Comparison of ENCODE assay signal across 1 cellular context in the genomic region with DNA sequence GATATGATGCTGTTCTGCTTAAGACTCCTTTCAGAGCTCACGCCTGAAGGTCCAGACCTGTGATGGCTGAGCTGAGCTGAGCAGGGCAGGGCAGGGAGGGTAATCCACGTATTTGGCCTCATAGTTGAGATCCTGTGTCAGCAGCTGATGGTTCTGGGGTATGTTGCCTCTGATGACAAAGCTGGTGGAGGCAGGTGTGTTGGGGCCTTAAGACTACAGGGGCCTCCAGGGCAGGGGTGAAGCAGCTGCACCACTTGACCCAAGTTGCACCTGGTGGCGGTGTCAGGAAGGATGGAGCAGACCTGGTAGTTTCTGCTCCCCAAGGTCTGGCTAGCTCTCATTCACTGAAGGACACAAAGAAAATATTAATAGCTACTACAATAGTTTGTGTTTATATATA.
TF ChIP-seq lines count a peak whose summit lies in the region.

No MANE protein-coding gene starts in this region.

TF ChIP-seq in GM12878, 131 proteins besides CTCF, POLR2A, EP300 and RAD21:
- TF ChIP-seq, protein P1, sequence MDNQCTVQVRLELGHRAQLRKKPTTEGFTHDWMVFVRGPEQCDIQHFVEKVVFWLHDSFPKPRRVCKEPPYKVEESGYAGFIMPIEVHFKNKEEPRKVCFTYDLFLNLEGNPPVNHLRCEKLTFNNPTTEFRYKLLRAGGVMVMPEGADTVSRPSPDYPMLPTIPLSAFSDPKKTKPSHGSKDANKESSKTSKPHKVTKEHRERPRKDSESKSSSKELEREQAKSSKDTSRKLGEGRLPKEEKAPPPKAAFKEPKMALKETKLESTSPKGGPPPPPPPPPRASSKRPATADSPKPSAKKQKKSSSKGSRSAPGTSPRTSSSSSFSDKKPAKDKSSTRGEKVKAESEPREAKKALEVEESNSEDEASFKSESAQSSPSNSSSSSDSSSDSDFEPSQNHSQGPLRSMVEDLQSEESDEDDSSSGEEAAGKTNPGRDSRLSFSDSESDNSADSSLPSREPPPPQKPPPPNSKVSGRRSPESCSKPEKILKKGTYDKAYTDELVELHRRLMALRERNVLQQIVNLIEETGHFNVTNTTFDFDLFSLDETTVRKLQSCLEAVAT (IDR thresholded peaks at IDR 0.05): no peak
- TF ChIP-seq NBN (IDR thresholded peaks at IDR 0.05) (no peak), SUPT20H (IDR thresholded peaks at IDR 0.05; ENCODE audit: borderline replicate concordance, control insufficient read depth, low read depth, low read length) (no peak), RB1 (IDR thresholded peaks at IDR 0.05; ENCODE audit: borderline replicate concordance) (no peak), ZNF207 (IDR thresholded peaks at IDR 0.05; ENCODE audit: borderline replicate concordance) (no peak), MTA3 (IDR thresholded peaks at IDR 0.05; ENCODE audit: borderline replicate concordance, low read length) (no peak), LARP7 (IDR thresholded peaks at IDR 0.05) (no peak), NRF1 (conservative IDR thresholded peaks at IDR 0.05; ENCODE audit: low read depth, low read length) (no peak), HDAC6 (IDR thresholded peaks at IDR 0.05; ENCODE audit: unreplicated experiment) (no peak), POU2F2 (IDR thresholded peaks at IDR 0.05; ENCODE audit: borderline replicate concordance, low read depth, low read length) (no peak), HDGF (IDR thresholded peaks at IDR 0.05) (no peak), RELA (IDR thresholded peaks at IDR 0.05; ENCODE audit: borderline replicate concordance, partially characterized antibody) (no peak), EGR1 (IDR thresholded peaks at IDR 0.05; ENCODE audit: borderline replicate concordance in 1 of 2, low read depth in 2 of 2, low read length in 2 of 2) (no peak)
- TF ChIP-seq, protein P2, sequence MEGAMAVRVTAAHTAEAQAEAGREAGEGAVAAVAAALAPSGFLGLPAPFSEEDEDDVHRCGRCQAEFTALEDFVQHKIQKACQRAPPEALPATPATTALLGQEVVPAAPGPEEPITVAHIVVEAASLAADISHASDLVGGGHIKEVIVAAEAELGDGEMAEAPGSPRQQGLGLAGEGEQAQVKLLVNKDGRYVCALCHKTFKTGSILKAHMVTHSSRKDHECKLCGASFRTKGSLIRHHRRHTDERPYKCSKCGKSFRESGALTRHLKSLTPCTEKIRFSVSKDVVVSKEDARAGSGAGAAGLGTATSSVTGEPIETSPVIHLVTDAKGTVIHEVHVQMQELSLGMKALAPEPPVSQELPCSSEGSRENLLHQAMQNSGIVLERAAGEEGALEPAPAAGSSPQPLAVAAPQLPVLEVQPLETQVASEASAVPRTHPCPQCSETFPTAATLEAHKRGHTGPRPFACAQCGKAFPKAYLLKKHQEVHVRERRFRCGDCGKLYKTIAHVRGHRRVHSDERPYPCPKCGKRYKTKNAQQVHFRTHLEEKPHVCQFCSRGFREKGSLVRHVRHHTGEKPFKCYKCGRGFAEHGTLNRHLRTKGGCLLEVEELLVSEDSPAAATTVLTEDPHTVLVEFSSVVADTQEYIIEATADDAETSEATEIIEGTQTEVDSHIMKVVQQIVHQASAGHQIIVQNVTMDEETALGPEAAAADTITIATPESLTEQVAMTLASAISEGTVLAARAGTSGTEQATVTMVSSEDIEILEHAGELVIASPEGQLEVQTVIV (IDR thresholded peaks at IDR 0.05; ENCODE audit: borderline replicate concordance, partially characterized antibody): no peak
- TF ChIP-seq, protein P3, sequence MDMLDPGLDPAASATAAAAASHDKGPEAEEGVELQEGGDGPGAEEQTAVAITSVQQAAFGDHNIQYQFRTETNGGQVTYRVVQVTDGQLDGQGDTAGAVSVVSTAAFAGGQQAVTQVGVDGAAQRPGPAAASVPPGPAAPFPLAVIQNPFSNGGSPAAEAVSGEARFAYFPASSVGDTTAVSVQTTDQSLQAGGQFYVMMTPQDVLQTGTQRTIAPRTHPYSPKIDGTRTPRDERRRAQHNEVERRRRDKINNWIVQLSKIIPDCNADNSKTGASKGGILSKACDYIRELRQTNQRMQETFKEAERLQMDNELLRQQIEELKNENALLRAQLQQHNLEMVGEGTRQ (IDR thresholded peaks at IDR 0.05; ENCODE audit: borderline replicate concordance, low read depth, low read length): no peak
- TF ChIP-seq, protein P4, sequence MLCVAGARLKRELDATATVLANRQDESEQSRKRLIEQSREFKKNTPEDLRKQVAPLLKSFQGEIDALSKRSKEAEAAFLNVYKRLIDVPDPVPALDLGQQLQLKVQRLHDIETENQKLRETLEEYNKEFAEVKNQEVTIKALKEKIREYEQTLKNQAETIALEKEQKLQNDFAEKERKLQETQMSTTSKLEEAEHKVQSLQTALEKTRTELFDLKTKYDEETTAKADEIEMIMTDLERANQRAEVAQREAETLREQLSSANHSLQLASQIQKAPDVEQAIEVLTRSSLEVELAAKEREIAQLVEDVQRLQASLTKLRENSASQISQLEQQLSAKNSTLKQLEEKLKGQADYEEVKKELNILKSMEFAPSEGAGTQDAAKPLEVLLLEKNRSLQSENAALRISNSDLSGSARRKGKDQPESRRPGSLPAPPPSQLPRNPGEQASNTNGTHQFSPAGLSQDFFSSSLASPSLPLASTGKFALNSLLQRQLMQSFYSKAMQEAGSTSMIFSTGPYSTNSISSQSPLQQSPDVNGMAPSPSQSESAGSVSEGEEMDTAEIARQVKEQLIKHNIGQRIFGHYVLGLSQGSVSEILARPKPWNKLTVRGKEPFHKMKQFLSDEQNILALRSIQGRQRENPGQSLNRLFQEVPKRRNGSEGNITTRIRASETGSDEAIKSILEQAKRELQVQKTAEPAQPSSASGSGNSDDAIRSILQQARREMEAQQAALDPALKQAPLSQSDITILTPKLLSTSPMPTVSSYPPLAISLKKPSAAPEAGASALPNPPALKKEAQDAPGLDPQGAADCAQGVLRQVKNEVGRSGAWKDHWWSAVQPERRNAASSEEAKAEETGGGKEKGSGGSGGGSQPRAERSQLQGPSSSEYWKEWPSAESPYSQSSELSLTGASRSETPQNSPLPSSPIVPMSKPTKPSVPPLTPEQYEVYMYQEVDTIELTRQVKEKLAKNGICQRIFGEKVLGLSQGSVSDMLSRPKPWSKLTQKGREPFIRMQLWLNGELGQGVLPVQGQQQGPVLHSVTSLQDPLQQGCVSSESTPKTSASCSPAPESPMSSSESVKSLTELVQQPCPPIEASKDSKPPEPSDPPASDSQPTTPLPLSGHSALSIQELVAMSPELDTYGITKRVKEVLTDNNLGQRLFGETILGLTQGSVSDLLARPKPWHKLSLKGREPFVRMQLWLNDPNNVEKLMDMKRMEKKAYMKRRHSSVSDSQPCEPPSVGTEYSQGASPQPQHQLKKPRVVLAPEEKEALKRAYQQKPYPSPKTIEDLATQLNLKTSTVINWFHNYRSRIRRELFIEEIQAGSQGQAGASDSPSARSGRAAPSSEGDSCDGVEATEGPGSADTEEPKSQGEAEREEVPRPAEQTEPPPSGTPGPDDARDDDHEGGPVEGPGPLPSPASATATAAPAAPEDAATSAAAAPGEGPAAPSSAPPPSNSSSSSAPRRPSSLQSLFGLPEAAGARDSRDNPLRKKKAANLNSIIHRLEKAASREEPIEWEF (IDR thresholded peaks at IDR 0.05; ENCODE audit: insufficient replicate concordance, low read depth, low read length): no peak
- TF ChIP-seq, protein P5, sequence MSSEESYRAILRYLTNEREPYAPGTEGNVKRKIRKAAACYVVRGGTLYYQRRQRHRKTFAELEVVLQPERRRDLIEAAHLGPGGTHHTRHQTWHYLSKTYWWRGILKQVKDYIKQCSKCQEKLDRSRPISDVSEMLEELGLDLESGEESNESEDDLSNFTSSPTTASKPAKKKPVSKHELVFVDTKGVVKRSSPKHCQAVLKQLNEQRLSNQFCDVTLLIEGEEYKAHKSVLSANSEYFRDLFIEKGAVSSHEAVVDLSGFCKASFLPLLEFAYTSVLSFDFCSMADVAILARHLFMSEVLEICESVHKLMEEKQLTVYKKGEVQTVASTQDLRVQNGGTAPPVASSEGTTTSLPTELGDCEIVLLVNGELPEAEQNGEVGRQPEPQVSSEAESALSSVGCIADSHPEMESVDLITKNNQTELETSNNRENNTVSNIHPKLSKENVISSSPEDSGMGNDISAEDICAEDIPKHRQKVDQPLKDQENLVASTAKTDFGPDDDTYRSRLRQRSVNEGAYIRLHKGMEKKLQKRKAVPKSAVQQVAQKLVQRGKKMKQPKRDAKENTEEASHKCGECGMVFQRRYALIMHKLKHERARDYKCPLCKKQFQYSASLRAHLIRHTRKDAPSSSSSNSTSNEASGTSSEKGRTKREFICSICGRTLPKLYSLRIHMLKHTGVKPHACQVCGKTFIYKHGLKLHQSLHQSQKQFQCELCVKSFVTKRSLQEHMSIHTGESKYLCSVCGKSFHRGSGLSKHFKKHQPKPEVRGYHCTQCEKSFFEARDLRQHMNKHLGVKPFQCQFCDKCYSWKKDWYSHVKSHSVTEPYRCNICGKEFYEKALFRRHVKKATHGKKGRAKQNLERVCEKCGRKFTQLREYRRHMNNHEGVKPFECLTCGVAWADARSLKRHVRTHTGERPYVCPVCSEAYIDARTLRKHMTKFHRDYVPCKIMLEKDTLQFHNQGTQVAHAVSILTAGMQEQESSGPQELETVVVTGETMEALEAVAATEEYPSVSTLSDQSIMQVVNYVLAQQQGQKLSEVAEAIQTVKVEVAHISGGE (CRISPR knock-in tag; IDR thresholded peaks at IDR 0.05): no peak
- TF ChIP-seq, protein P6, sequence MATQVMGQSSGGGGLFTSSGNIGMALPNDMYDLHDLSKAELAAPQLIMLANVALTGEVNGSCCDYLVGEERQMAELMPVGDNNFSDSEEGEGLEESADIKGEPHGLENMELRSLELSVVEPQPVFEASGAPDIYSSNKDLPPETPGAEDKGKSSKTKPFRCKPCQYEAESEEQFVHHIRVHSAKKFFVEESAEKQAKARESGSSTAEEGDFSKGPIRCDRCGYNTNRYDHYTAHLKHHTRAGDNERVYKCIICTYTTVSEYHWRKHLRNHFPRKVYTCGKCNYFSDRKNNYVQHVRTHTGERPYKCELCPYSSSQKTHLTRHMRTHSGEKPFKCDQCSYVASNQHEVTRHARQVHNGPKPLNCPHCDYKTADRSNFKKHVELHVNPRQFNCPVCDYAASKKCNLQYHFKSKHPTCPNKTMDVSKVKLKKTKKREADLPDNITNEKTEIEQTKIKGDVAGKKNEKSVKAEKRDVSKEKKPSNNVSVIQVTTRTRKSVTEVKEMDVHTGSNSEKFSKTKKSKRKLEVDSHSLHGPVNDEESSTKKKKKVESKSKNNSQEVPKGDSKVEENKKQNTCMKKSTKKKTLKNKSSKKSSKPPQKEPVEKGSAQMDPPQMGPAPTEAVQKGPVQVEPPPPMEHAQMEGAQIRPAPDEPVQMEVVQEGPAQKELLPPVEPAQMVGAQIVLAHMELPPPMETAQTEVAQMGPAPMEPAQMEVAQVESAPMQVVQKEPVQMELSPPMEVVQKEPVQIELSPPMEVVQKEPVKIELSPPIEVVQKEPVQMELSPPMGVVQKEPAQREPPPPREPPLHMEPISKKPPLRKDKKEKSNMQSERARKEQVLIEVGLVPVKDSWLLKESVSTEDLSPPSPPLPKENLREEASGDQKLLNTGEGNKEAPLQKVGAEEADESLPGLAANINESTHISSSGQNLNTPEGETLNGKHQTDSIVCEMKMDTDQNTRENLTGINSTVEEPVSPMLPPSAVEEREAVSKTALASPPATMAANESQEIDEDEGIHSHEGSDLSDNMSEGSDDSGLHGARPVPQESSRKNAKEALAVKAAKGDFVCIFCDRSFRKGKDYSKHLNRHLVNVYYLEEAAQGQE (IDR thresholded peaks at IDR 0.05; ENCODE audit: low read depth, low read length): no peak
- TF ChIP-seq, protein P7, sequence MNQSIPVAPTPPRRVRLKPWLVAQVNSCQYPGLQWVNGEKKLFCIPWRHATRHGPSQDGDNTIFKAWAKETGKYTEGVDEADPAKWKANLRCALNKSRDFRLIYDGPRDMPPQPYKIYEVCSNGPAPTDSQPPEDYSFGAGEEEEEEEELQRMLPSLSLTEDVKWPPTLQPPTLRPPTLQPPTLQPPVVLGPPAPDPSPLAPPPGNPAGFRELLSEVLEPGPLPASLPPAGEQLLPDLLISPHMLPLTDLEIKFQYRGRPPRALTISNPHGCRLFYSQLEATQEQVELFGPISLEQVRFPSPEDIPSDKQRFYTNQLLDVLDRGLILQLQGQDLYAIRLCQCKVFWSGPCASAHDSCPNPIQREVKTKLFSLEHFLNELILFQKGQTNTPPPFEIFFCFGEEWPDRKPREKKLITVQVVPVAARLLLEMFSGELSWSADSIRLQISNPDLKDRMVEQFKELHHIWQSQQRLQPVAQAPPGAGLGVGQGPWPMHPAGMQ (IDR thresholded peaks at IDR 0.05; ENCODE audit: borderline replicate concordance): no peak
